ENCODE assay signal across 10 cellular contexts in genomic region chr1:225464851-225465792, GRCh38. TPM values are rescaled to one million over a fixed set of nuclear protein-coding genes. Genes with fewer than 3 reads are reported as not detected.
A peak's percentile ranks its signal among the peaks of the same experiment; 100 is the strongest.
DNase-seq lines count a peak whose midpoint lies in the region; ATAC-seq and TF ChIP-seq lines count a peak whose summit lies in the region.
"Had no signal": no experiment of that assay in that cellular context is flagged by ENCODE, and none has a peak within 500 bp of the region (broad histone marks: within the 10 kb centered on the region; RNA-seq: fewer than 3 reads in every experiment).

No MANE protein-coding gene starts in this region.

- no peak overlapping the region for H2AFZ ChIP-seq in osteoblast (ENCODE audit: low read length)

- H3K4me3 ChIP-seq in osteoblast (ENCODE audit: insufficient read depth, low read length) = no peak overlapping the region
- no peak overlapping the region for H3K4me3 ChIP-seq in thyroid gland (replicated peaks in 1 of 3)
- H3K4me3 ChIP-seq in coronary artery = no peak overlapping the region

- intact Hi-C loops in thyroid gland (cut with DNase I) = no loop called here

- no peak for ATAC-seq in effector memory CD8-positive, alpha-beta T cell (replicated peaks)
- no peak for ATAC-seq in HG03196 (IDR thresholded peaks at IDR 0.05; ENCODE audit: unreplicated experiment)

- DNase-seq in NCI-H82 (lab: John Stamatoyannopoulos, UW) = peak; percentile 46
- no peak for DNase-seq in NCI-H82 treated with DMSO at 0.1 percent for 48 hours (lab: John Stamatoyannopoulos, UW; ENCODE audit: unreplicated experiment)
- peak; percentile 55 for DNase-seq in NCI-H2171 (lab: John Stamatoyannopoulos, UW)
- no peak for DNase-seq in effector memory CD8-positive, alpha-beta T cell
- DNase-seq in osteoblast (ENCODE audit: insufficient read length, low spot score, missing footprints) = peak; percentile 74
- no peak for DNase-seq in thyroid gland
- no peak for DNase-seq in coronary artery (ENCODE audit: low spot score)
- DNase-seq: ACHN, NCI-H1930 had no signal

- TF ChIP-seq CTCF in osteoblast (IDR thresholded peaks at IDR 0.05; ENCODE audit: extremely low read depth, low read depth, low read length) (no peak), thyroid gland (IDR thresholded peaks at IDR 0.05) (no peak), coronary artery (IDR thresholded peaks at IDR 0.05) (no peak)

- no peaks in the 10 kb centered on the region for H3K9me3 Mint-ChIP-seq in effector memory CD8-positive, alpha-beta T cell

- H3K27ac Mint-ChIP-seq in effector memory CD8-positive, alpha-beta T cell = peak overlapping the region; percentile 86 to 97

- H3K4me1 ChIP-seq in osteoblast (ENCODE audit: insufficient read depth, low read length) (peaks cover 22% of the 10 kb centered on the region), thyroid gland (peaks cover 0 to 3% of the 10 kb centered on the region in 2 donors)

- H3K36me3 Mint-ChIP-seq in effector memory CD8-positive, alpha-beta T cell (ENCODE audit: insufficient read depth) = peaks cover 11% of the 10 kb centered on the region

- 59 to 73% methylated on average over 12 to 15 of the region's 15 CpGs for WGBS in thyroid gland, 2 donors

- no peak for TF ChIP-seq POLR2A in thyroid gland (IDR thresholded peaks at IDR 0.05)

- no peaks in the 10 kb centered on the region for H4K20me1 ChIP-seq in osteoblast (ENCODE audit: insufficient read depth, low read length)

- H3K36me3 ChIP-seq in osteoblast (ENCODE audit: insufficient read depth, low read length) (no peaks in the 10 kb centered on the region), thyroid gland (no peaks in the 10 kb centered on the region)

- H3K4me1 Mint-ChIP-seq in effector memory CD8-positive, alpha-beta T cell (ENCODE audit: low read depth in 2 of 2) = peaks cover 51 to 71% of the 10 kb centered on the region in 2 donors

- peak overlapping the region; percentile 32 for H3K4me2 ChIP-seq in osteoblast (ENCODE audit: insufficient read depth, low read length)

- H3K4me3 Mint-ChIP-seq in effector memory CD8-positive, alpha-beta T cell = peak overlapping the region; percentile 64 to 93

- H3K27me3 Mint-ChIP-seq in effector memory CD8-positive, alpha-beta T cell = no peaks in the 10 kb centered on the region

- H3K9me3 ChIP-seq in osteoblast (ENCODE audit: low read depth, low read length) (no peaks in the 10 kb centered on the region), thyroid gland (no peaks in the 10 kb centered on the region)

- H3K79me2 ChIP-seq in osteoblast (ENCODE audit: insufficient read depth, low read length) = no peaks in the 10 kb centered on the region

- H3K27ac ChIP-seq in osteoblast (ENCODE audit: low read depth, low read length) (no peak overlapping the region), thyroid gland (no peak overlapping the region), coronary artery (no peak overlapping the region)

- H3K27me3 ChIP-seq in osteoblast (ENCODE audit: insufficient read depth, low read length) (no peaks in the 10 kb centered on the region), thyroid gland (no peaks in the 10 kb centered on the region)

RNA-seq across cellular contexts. Expression of gene LBR, which starts 37.3 kb away (rescaled TPM):
- total RNA-seq in osteoblast (25.3 and 30.4 TPM in 2 replicates), thyroid gland (10 to 100 TPM; 33.1 to 46.7 (median 36.8) TPM)

Comparison
In these comparisons a context has a peak if more than half of its experiments do, and no peak if none do; other contexts are left out.
1. DNase-seq: peak in NCI-H82 (single experiment), NCI-H2171 (single experiment) and osteoblast (single experiment); none in NCI-H82 treated with DMSO at 0.1 percent for 48 hours (single experiment), effector memory CD8-positive, alpha-beta T cell (0 of 3), thyroid gland (0 of 2) and coronary artery (single experiment).